Comparison of ENCODE assay signal across 23 cellular contexts in the genomic region with DNA sequence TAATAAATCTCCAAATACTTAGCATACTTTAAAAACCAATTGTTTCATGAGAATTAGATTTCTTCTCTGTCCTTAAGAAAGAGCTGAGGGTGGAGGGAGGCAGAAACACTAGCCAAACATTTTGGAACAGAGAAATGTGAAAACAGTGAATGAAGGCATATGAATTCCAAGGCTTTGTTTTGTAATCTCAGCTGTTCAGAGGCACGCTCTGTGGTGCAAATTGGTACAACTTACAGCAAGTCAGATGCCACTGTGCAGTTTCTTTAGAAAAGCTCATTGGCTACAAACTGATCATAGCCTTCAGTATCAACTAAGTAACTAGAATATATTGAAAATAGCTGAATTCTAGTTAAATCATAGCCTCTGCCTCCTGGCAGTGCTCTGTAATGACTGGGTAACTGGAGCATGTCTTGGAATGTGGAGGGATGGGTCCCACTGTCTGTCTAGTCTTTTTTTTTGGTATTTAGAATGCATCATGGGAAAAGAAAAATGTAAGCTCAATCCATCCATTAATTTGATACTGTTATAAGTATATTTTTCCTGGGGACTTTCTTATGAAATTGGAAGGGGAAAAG.
DNase-seq lines count a peak whose midpoint lies in the region; ATAC-seq, FAIRE-seq and TF ChIP-seq lines count a peak whose summit lies in the region.
"Had no signal": no experiment of that assay in that cellular context is flagged by ENCODE, and none has a peak within 500 bp of the region (broad histone marks: within the 10 kb centered on the region; RNA-seq: fewer than 3 reads in every experiment).

No MANE protein-coding gene starts in this region.

- DNase-seq in Right ventricle myocardium superior (no peak), cardiac septum (ENCODE audit: low spot score) (no peak), fibroblast of peridontal ligament (ENCODE audit: extremely low read depth) (peak; percentile 94), GM13977 (ENCODE audit: low spot score) (no peak), NCI-H748 (lab: John Stamatoyannopoulos, UW; ENCODE audit: unreplicated experiment) (no peak), urothelium cell line (ENCODE audit: low spot score) (no peak)
- DNase-seq: activated CD4-positive, CD25-positive, alpha-beta regulatory T cell treated with anti-CD3 and anti-CD28 coated beads, Interleukin-2, amount 50 U/mL, for 72 hours; foreskin keratinocyte; hippocampal formation; mammary epithelial cell; naive B cell; NCI-H1436; NCI-H510A treated with DMSO at 0.1 percent for 48 hours; stimulated activated CD4-positive, alpha-beta T cell treated with anti-CD3 and anti-CD28 coated beads, Interleukin-4, amount 100 ng/mL, for 24 hours; stimulated activated naive CD8-positive, alpha-beta T cell treated with anti-CD3 and anti-CD28 coated beads, Interleukin-15, amount 100 ng/mL, for 72 hours; T1000; upper lobe of right lung had no signal

- H3K36me3 Mint-ChIP-seq in nephron (ENCODE audit: low read depth) = no peaks in the 10 kb centered on the region
- H3K36me3 Mint-ChIP-seq: activated naive CD8-positive, alpha-beta T cell; naive B cell had no signal

- no peak overlapping the region for H3K4me3 Mint-ChIP-seq in nephron
- H3K4me3 Mint-ChIP-seq: activated naive CD8-positive, alpha-beta T cell; dendritic cell treated with granulocyte-macrophage colony-stimulating factor and Interleukin-4, amounts not matched to agents 40 ng/mL and 50 ng/mL, for 4 days; naive B cell; stimulated activated naive CD8-positive, alpha-beta T cell treated with anti-CD3 and anti-CD28 coated beads, Interleukin-15, amount 100 ng/mL, for 72 hours had no signal

- peaks cover 55% of the 10 kb centered on the region for H3K4me1 Mint-ChIP-seq in nephron
- H3K4me1 Mint-ChIP-seq: naive B cell; stimulated activated naive CD8-positive, alpha-beta T cell treated with anti-CD3 and anti-CD28 coated beads, Interleukin-15, amount 100 ng/mL, for 72 hours had no signal

- H3K27ac Mint-ChIP-seq in nephron = peak overlapping the region; percentile 69 to 95 (median 70)
- H3K27ac Mint-ChIP-seq: activated naive CD8-positive, alpha-beta T cell; dendritic cell treated with granulocyte-macrophage colony-stimulating factor and Interleukin-4, amounts not matched to agents 40 ng/mL and 50 ng/mL, for 4 days; naive B cell had no signal

- intact Hi-C loops in Right ventricle myocardium superior (cut with DNase I) = no loop called here
- intact Hi-C loops in cardiac septum (cut with DNase I) = no loop called here

- no peak for TF ChIP-seq CTCF in nephron (IDR thresholded peaks at IDR 0.05; ENCODE audit: unreplicated experiment in 3 of 3)
- TF ChIP-seq CTCF in GM13977 (IDR thresholded peaks at IDR 0.05; ENCODE audit: extremely low read depth, insufficient read depth, missing control alignments) = no peak

- no peaks in the 10 kb centered on the region for H3K27me3 Mint-ChIP-seq in nephron (ENCODE audit: low read depth)
- H3K27me3 Mint-ChIP-seq: activated naive CD8-positive, alpha-beta T cell; stimulated activated naive CD8-positive, alpha-beta T cell treated with anti-CD3 and anti-CD28 coated beads, Interleukin-15, amount 100 ng/mL, for 72 hours had no signal

- peak; percentile 50 for ATAC-seq in Right ventricle myocardium superior (ENCODE audit: poor library complexity)
- no peak for ATAC-seq in GM19452 (IDR thresholded peaks at IDR 0.05; ENCODE audit: unreplicated experiment)
- ATAC-seq: foreskin keratinocyte; stimulated activated naive CD8-positive, alpha-beta T cell treated with anti-CD3 and anti-CD28 coated beads, Interleukin-15, amount 100 ng/mL, for 72 hours; upper lobe of right lung had no signal

- H3K9me3 Mint-ChIP-seq in nephron = no peaks in the 10 kb centered on the region
- H3K9me3 Mint-ChIP-seq: dendritic cell treated with granulocyte-macrophage colony-stimulating factor and Interleukin-4, amounts not matched to agents 40 ng/mL and 50 ng/mL, for 4 days; stimulated activated naive CD8-positive, alpha-beta T cell treated with anti-CD3 and anti-CD28 coated beads, Interleukin-15, amount 100 ng/mL, for 72 hours had no signal

- in situ Hi-C loops in GM13977 (cut with MboI; ENCODE audit: low pct_unique_long_range_greater_than_20kb, low sequenced_read_pairs, unreplicated experiment) = no loop called here

- FAIRE-seq in urothelium cell line (lab: Jason Lieb, UNC) = no peak
- FAIRE-seq: A204.1, islet of Langerhans had no signal
